In genomic region chr14:96345669-96346068, GRCh38 we compare ENCODE assay signal across 18 cellular contexts. TPM values are rescaled to one million over a fixed set of nuclear protein-coding genes. Genes with fewer than 3 reads are reported as not detected.
DNase-seq lines count a peak whose midpoint lies in the region; ATAC-seq, FAIRE-seq and TF ChIP-seq lines count a peak whose summit lies in the region.
"Had no signal": no experiment of that assay in that cellular context is flagged by ENCODE, and none has a peak within 500 bp of the region (broad histone marks: within the 10 kb centered on the region; RNA-seq: fewer than 3 reads in every experiment).

No MANE protein-coding gene starts in this region.

- no peak overlapping the region for H3K4me2 ChIP-seq in HepG2 (ENCODE audit: low read depth, low read length)
- no peak overlapping the region for H3K4me2 ChIP-seq in K562 (ENCODE audit: insufficient read depth, low read length)
- H3K4me2 ChIP-seq: A549; BLaER1 treated with 17β-estradiol and CSF1 and Interleukin-3, amounts not matched to agents 10 nM and 100 nM had no signal

- 95% methylated on average over 2 of the region's 2 CpGs for WGBS in HepG2 (ENCODE audit: low lambda C conversion rate)
- WGBS in right lobe of liver (ENCODE audit: insufficient coverage, low coverage, low lambda C conversion rate, missing lambda C conversion rate): 72% methylated on average over 2 of the region's 2 CpGs
- WGBS in K562 (ENCODE audit: insufficient coverage, low coverage, missing lambda C conversion rate): 76% methylated on average over 2 of the region's 2 CpGs

- H3K9me1 ChIP-seq in K562 (ENCODE audit: control insufficient read depth, insufficient read depth, low read length): no peaks in the 10 kb centered on the region

- H3K4me1 ChIP-seq in HepG2 (ENCODE audit: insufficient read depth, low read length) (no peaks in the 10 kb centered on the region), right lobe of liver (no peaks in the 10 kb centered on the region), K562 (replicated peaks in 1 of 2; ENCODE audit: control insufficient read depth in 2 of 2, insufficient read depth in 2 of 2, low read length in 2 of 2) (peaks cover 4 to 8% of the 10 kb centered on the region in 2 experiments; a peak in 3 of 5 replicates)
- H3K4me1 ChIP-seq: BLaER1 treated with 17β-estradiol and CSF1 and Interleukin-3, amounts not matched to agents 10 nM and 100 nM; Caco-2 had no signal

- ATAC-seq in HepG2 (no peak), right lobe of liver (no peak), K562 (no peak), HG03095 (IDR thresholded peaks at IDR 0.05; ENCODE audit: unreplicated experiment) (no peak)
- ATAC-seq: A549; CD8-positive, alpha-beta T cell had no signal

- H3K27me3 ChIP-seq in HepG2 (ENCODE audit: control insufficient read depth in 1 of 2, insufficient read depth in 2 of 2, low read length in 2 of 2): no peaks in the 10 kb centered on the region
- H3K27me3 ChIP-seq in right lobe of liver: no peaks in the 10 kb centered on the region
- H3K27me3 ChIP-seq in K562 (ENCODE audit: control insufficient read depth in 2 of 2, insufficient read depth in 2 of 2, low read length in 2 of 2): no peaks in the 10 kb centered on the region
- H3K27me3 ChIP-seq: BLaER1 treated with 17β-estradiol and CSF1 and Interleukin-3, amounts not matched to agents 10 nM and 100 nM had no signal

- BruUV-seq in HepG2 (replicated peaks; lab: Mats Ljungman, UMichigan) (no TSS peak), K562 (replicated peaks; lab: Mats Ljungman, UMichigan) (no TSS peak)

- DNase-seq in HepG2 (ENCODE audit: low spot score) (no peak), right lobe of liver (no peak), K562 (ENCODE audit: extremely low read depth in 1 of 4, low spot score in 3 of 4) (no peak)
- DNase-seq: AML-193; Caco-2; Calu3; CD4-positive, alpha-beta T cell; CD8-positive, alpha-beta T cell; DMS79 treated with DMSO at 0.1 percent for 48 hours; GF-D8 had no signal

- no peak for FAIRE-seq in HepG2 (lab: Jason Lieb, UNC)
- no peak for FAIRE-seq in K562 (lab: Jason Lieb, UNC)
- FAIRE-seq: A549, D721Med, GM12892, GM18507 had no signal

- TF ChIP-seq EP300 in HepG2 (IDR thresholded peaks at IDR 0.05; ENCODE audit: low read depth in 2 of 2, low read length in 2 of 2) (no peak), HepG2 (CRISPR knock-in tag; IDR thresholded peaks at IDR 0.05; ENCODE audit: borderline replicate concordance) (no peak), K562 (IDR thresholded peaks at IDR 0.05; ENCODE audit: low read length) (no peak)

- H3K36me3 ChIP-seq in HepG2 (replicated peaks in 1 of 2; ENCODE audit: control insufficient read depth in 1 of 2, insufficient read depth in 2 of 2, low read length in 2 of 2) (0 out of 5 replicates have a peak, but pooled peaks cover 0 to 5% of the 10 kb centered on the region in 2 experiments), right lobe of liver (peaks cover 0 to 2% (median 0%) of the 10 kb centered on the region in 4 donors), K562 (ENCODE audit: control insufficient read depth, insufficient read depth, low read length) (no peaks in the 10 kb centered on the region; the same call in 2 of the 3 replicates)

- POLR2A ChIA-PET in HepG2 (lab: Yijun Ruan, JAX) (no interaction called here), K562 (lab: Yijun Ruan, JAX) (no interaction called here)

- no peak overlapping the region for H3K27ac ChIP-seq in HepG2 (ENCODE audit: extremely low read length, insufficient read depth, low read length)
- H3K27ac ChIP-seq in right lobe of liver: no peak overlapping the region
- no peak overlapping the region for H3K27ac ChIP-seq in K562 (ENCODE audit: extremely low read depth, low read depth, low read length)
- H3K27ac ChIP-seq: 22Rv1; A549; BLaER1 treated with 17β-estradiol and CSF1 and Interleukin-3, amounts not matched to agents 10 nM and 100 nM; C4-2B had no signal

- H3K9me3 ChIP-seq in HepG2 (ENCODE audit: low read length) (no peaks in the 10 kb centered on the region), right lobe of liver (no peaks in the 10 kb centered on the region), K562 (replicated peaks; ENCODE audit: control insufficient read depth, insufficient read depth, low read depth, low read length) (no peaks in the 10 kb centered on the region)
- H3K9me3 ChIP-seq: A549, Caco-2 had no signal

- TF ChIP-seq CTCF in HepG2 (CRISPR knock-in tag; IDR thresholded peaks at IDR 0.05): no peak
- no peak for TF ChIP-seq CTCF in right lobe of liver (IDR thresholded peaks at IDR 0.05)
- TF ChIP-seq CTCF in K562 (IDR thresholded peaks at IDR 0.05 in 2 of 3, conservative IDR thresholded peaks at IDR 0.05 in 1 of 3; ENCODE audit: insufficient read depth in 2 of 3, low read depth in 1 of 3, low read length in 3 of 3): no peak

- intact Hi-C loops in HepG2 (cut with micrococcal nuclease; ENCODE audit: unreplicated experiment) (no loop called here), right lobe of liver (cut with DNase I) (no loop called here), K562 (cut with micrococcal nuclease) (no loop called here)

- H4K20me1 ChIP-seq in HepG2 (ENCODE audit: insufficient read depth, low read length): no peaks in the 10 kb centered on the region
- H4K20me1 ChIP-seq in K562 (replicated peaks; ENCODE audit: control insufficient read depth, insufficient read depth, low read length): no peaks in the 10 kb centered on the region

- in situ Hi-C loops in HepG2 (cut with HindIII; ENCODE audit: extremely low pct_ligation_motif_present, low pct_unique_long_range_greater_than_20kb): no loop called here
- in situ Hi-C loops in K562 (cut with MboI): no loop called here

- TF ChIP-seq POLR2A in HepG2 (IDR thresholded peaks at IDR 0.05; ENCODE audit: insufficient read depth in 1 of 2, low read depth in 2 of 2, low read length in 2 of 2) (no peak), right lobe of liver (IDR thresholded peaks at IDR 0.05) (no peak), K562 (conservative IDR thresholded peaks at IDR 0.05) (no peak)

- CTCF ChIA-PET in HepG2 (lab: Yijun Ruan, JAX; ENCODE audit: low intra/inter-chr PET ratio, low total read pairs): no interaction called here
- CTCF ChIA-PET in K562 (lab: Yijun Ruan, JAX; ENCODE audit: low intra/inter-chr PET ratio): no interaction called here

- no peak overlapping the region for H3K9ac ChIP-seq in HepG2 (ENCODE audit: insufficient read depth, low read depth, low read length)
- H3K9ac ChIP-seq in K562 (ENCODE audit: insufficient read depth in 1 of 2, low read depth in 2 of 2, low read length in 2 of 2): no peak overlapping the region
- H3K9ac ChIP-seq: BLaER1 treated with 17β-estradiol and CSF1 and Interleukin-3, amounts not matched to agents 10 nM and 100 nM had no signal

- H3K79me2 ChIP-seq in HepG2 (ENCODE audit: insufficient read depth, low read length) (no peaks in the 10 kb centered on the region), K562 (ENCODE audit: control insufficient read depth, insufficient read depth, low read length) (peaks cover 14% of the 10 kb centered on the region; the same call in 2 of the 3 replicates)

- no peak for TF ChIP-seq RAD21 in HepG2 (CRISPR knock-in tag; IDR thresholded peaks at IDR 0.05)
- TF ChIP-seq RAD21 in K562 (CRISPR knock-in tag; conservative IDR thresholded peaks at IDR 0.05 in 1 of 2, IDR thresholded peaks at IDR 0.05 in 1 of 2): no peak

- H2AFZ ChIP-seq in HepG2 (ENCODE audit: low read length) (no peak overlapping the region), K562 (ENCODE audit: low read depth, low read length) (no peak overlapping the region)

- no peak overlapping the region for H3K4me3 ChIP-seq in HepG2 (replicated peaks in 1 of 3; ENCODE audit: insufficient read depth in 1 of 3, low read depth in 2 of 3, low read length in 3 of 3)
- no peak overlapping the region for H3K4me3 ChIP-seq in right lobe of liver
- no peak overlapping the region for H3K4me3 ChIP-seq in K562
- H3K4me3 ChIP-seq: A549; BLaER1 treated with 17β-estradiol and CSF1 and Interleukin-3, amounts not matched to agents 10 nM and 100 nM had no signal

RNA-seq across cellular contexts. Expression of gene ATG2B, which starts 17.5 kb away (rescaled TPM):
- 7.5 and 11.3 TPM in 2 replicates for total RNA-seq in HepG2 (2016; rRNA removed; fragmentation: Illumina TruSeq; extraction: Trizol)
- total RNA-seq in HepG2 (2016; cell fraction: cytosol; rRNA removed; fragmentation: Illumina TruSeq; extraction: Trizol; ENCODE audit: low read depth): 1.4 and 1.7 TPM in 2 replicates
- total RNA-seq in HepG2 (2016; cell fraction: insoluble cytoplasmic fraction; rRNA removed; fragmentation: Illumina TruSeq; extraction: Trizol): 7.7 and 10.8 TPM in 2 replicates
- 1.6 and 1.8 TPM in 2 replicates for total RNA-seq in HepG2 (2016; cell fraction: membrane; rRNA removed; fragmentation: Illumina TruSeq; extraction: Trizol)
- 11.1 and 15.1 TPM in 2 replicates for total RNA-seq in HepG2 (2016; cell fraction: nucleus; rRNA removed; fragmentation: Illumina TruSeq; extraction: Trizol)
- 7.2 and 7.4 TPM in 2 replicates for polyA plus RNA-seq in HepG2 (2011; rRNA removed)
- 3.2 and 4.5 TPM in 2 replicates for polyA plus RNA-seq in HepG2 (2011; cell fraction: cytosol; rRNA removed)
- polyA plus RNA-seq in HepG2 (2011; cell fraction: nucleus; rRNA removed): 17.3 and 18.9 TPM in 2 replicates
- polyA plus RNA-seq in HepG2 (2012): 6.2 and 7.8 TPM in 2 replicates
- polyA plus RNA-seq in HepG2 (2016; cell fraction: cytosol; fragmentation: Illumina TruSeq; extraction: Trizol; ENCODE audit: low read depth): 0.18 and 0.27 TPM in 2 replicates
- 4.4 and 4.9 TPM in 2 replicates for polyA plus RNA-seq in HepG2 (2016; cell fraction: insoluble cytoplasmic fraction; fragmentation: Illumina TruSeq; extraction: Trizol; ENCODE audit: low read depth)
- 0.26 and 0.31 TPM in 2 replicates for polyA plus RNA-seq in HepG2 (2016; cell fraction: membrane; fragmentation: Illumina TruSeq; extraction: Trizol; ENCODE audit: low read depth)
- polyA plus RNA-seq in HepG2 (2016; cell fraction: nucleus; fragmentation: Illumina TruSeq; extraction: Trizol; ENCODE audit: insufficient read depth, low read depth): 12.3 and 14.0 TPM in 2 replicates
- polyA minus RNA-seq in HepG2 (2011; rRNA and poly(A)+ RNA removed; ENCODE audit: low replicate concordance): 8.9 and 18.6 TPM in 2 replicates
- polyA minus RNA-seq in HepG2 (2011; cell fraction: cytosol; rRNA and poly(A)+ RNA removed): 5.2 and 12.1 TPM in 2 replicates
- 60.4 and 61.2 TPM in 2 replicates for polyA minus RNA-seq in HepG2 (2011; cell fraction: nucleus; rRNA and poly(A)+ RNA removed)
- 10 to 100 TPM; 13.9 to 24.4 (median 16.3) TPM for total RNA-seq in right lobe of liver
- total RNA-seq in K562 (2011; cell fraction: chromatin; rRNA removed; ENCODE audit: low replicate concordance): 24.6 and 83.9 TPM in 2 replicates
- 8.7 and 20.5 TPM in 2 replicates for total RNA-seq in K562 (2011; cell fraction: nucleolus; rRNA removed)
- 27.6 and 27.7 TPM in 2 replicates for total RNA-seq in K562 (2011; cell fraction: nucleoplasm; rRNA removed)
- total RNA-seq in K562 (2014; rRNA removed): 7.1 and 10.4 TPM in 2 replicates
- total RNA-seq in K562 (2014; rRNA removed; fragmentation: Illumina TruSeq; extraction: Trizol): 12.3 and 13.9 TPM in 2 replicates
- 7.5 and 8.7 TPM in 2 replicates for total RNA-seq in K562 (2015; rRNA removed; fragmentation: Illumina TruSeq; extraction: Trizol)
- total RNA-seq in K562 (2021): 9.8 and 12.9 TPM in 2 replicates
- 7.0 and 7.9 TPM in 2 replicates for polyA plus RNA-seq in K562 (2011; rRNA removed)
- 2.8 and 3.8 TPM in 2 replicates for polyA plus RNA-seq in K562 (2011; cell fraction: cytosol; rRNA removed)
- polyA plus RNA-seq in K562 (2011; cell fraction: nucleus; rRNA removed): 21.3 and 27.5 TPM in 2 replicates
- 4.6 and 7.2 TPM in 2 replicates for polyA plus RNA-seq in K562 (2012)
- polyA plus RNA-seq in K562 (2014; fragmentation: Illumina TruSeq; extraction: Trizol): 9.8 and 11.3 TPM in 2 replicates
- polyA plus RNA-seq in K562 (2014; fragmentation: Nextera tagmentation; extraction: Ambion mirVana): 1 to 10 TPM in 1 of 2 experiments, under 1 TPM in 1; 0.83 to 1.6 TPM
- polyA plus RNA-seq in K562 (2014; rRNA removed): 8.0 and 9.4 TPM in 2 replicates
- polyA minus RNA-seq in K562 (2011; rRNA and poly(A)+ RNA removed): 14.3 and 14.5 TPM in 2 replicates
- polyA minus RNA-seq in K562 (2011; cell fraction: cytosol; rRNA and poly(A)+ RNA removed): 4.3 and 9.4 TPM in 2 replicates
- 18.6 and 29.8 TPM in 2 replicates for polyA minus RNA-seq in K562 (2011; cell fraction: nucleus; rRNA and poly(A)+ RNA removed)

RNA-seq across cellular contexts. Expression of gene GSKIP, which starts 17.7 kb away (rescaled TPM):
- 27.3 and 52.3 TPM in 2 replicates for total RNA-seq in HepG2 (2016; rRNA removed; fragmentation: Illumina TruSeq; extraction: Trizol)
- 3.7 and 3.9 TPM in 2 replicates for total RNA-seq in HepG2 (2016; cell fraction: cytosol; rRNA removed; fragmentation: Illumina TruSeq; extraction: Trizol; ENCODE audit: low read depth)
- 28.0 and 52.9 TPM in 2 replicates for total RNA-seq in HepG2 (2016; cell fraction: insoluble cytoplasmic fraction; rRNA removed; fragmentation: Illumina TruSeq; extraction: Trizol)
- 10.2 and 11.8 TPM in 2 replicates for total RNA-seq in HepG2 (2016; cell fraction: membrane; rRNA removed; fragmentation: Illumina TruSeq; extraction: Trizol)
- 10.8 and 11.2 TPM in 2 replicates for total RNA-seq in HepG2 (2016; cell fraction: nucleus; rRNA removed; fragmentation: Illumina TruSeq; extraction: Trizol)
- polyA plus RNA-seq in HepG2 (2011; rRNA removed): 9.6 and 12.5 TPM in 2 replicates
- 4.6 and 9.0 TPM in 2 replicates for polyA plus RNA-seq in HepG2 (2011; cell fraction: cytosol; rRNA removed)
- polyA plus RNA-seq in HepG2 (2011; cell fraction: nucleus; rRNA removed): 2.5 and 3.9 TPM in 2 replicates
- polyA plus RNA-seq in HepG2 (2012): 13.2 and 17.7 TPM in 2 replicates
- polyA plus RNA-seq in HepG2 (2016; cell fraction: cytosol; fragmentation: Illumina TruSeq; extraction: Trizol; ENCODE audit: low read depth): 2.5 and 2.7 TPM in 2 replicates
- polyA plus RNA-seq in HepG2 (2016; cell fraction: insoluble cytoplasmic fraction; fragmentation: Illumina TruSeq; extraction: Trizol; ENCODE audit: low read depth): 30.5 and 35.4 TPM in 2 replicates
- 6.1 and 6.2 TPM in 2 replicates for polyA plus RNA-seq in HepG2 (2016; cell fraction: membrane; fragmentation: Illumina TruSeq; extraction: Trizol; ENCODE audit: low read depth)
- 11.0 and 12.3 TPM in 2 replicates for polyA plus RNA-seq in HepG2 (2016; cell fraction: nucleus; fragmentation: Illumina TruSeq; extraction: Trizol; ENCODE audit: insufficient read depth, low read depth)
- 4.3 and 5.5 TPM in 2 replicates for polyA minus RNA-seq in HepG2 (2011; rRNA and poly(A)+ RNA removed; ENCODE audit: low replicate concordance)
- polyA minus RNA-seq in HepG2 (2011; cell fraction: cytosol; rRNA and poly(A)+ RNA removed): 6.6 and 7.2 TPM in 2 replicates
- polyA minus RNA-seq in HepG2 (2011; cell fraction: nucleus; rRNA and poly(A)+ RNA removed): 4.8 and 11.6 TPM in 2 replicates
- 10 to 100 TPM in 5 of 6 experiments, 1 to 10 TPM in 1; 7.4 to 25.2 (median 15.5) TPM for total RNA-seq in right lobe of liver
- 5.7 and 14.8 TPM in 2 replicates for total RNA-seq in K562 (2011; cell fraction: chromatin; rRNA removed; ENCODE audit: low replicate concordance)
- 4.0 and 5.0 TPM in 2 replicates for total RNA-seq in K562 (2011; cell fraction: nucleolus; rRNA removed)
- 6.6 and 8.5 TPM in 2 replicates for total RNA-seq in K562 (2011; cell fraction: nucleoplasm; rRNA removed)
- total RNA-seq in K562 (2014; rRNA removed): 12.9 and 14.1 TPM in 2 replicates
- 33.2 and 39.0 TPM in 2 replicates for total RNA-seq in K562 (2014; rRNA removed; fragmentation: Illumina TruSeq; extraction: Trizol)
- total RNA-seq in K562 (2015; rRNA removed; fragmentation: Illumina TruSeq; extraction: Trizol): 21.3 and 22.2 TPM in 2 replicates
- 18.4 and 21.3 TPM in 2 replicates for total RNA-seq in K562 (2021)
- polyA plus RNA-seq in K562 (2011; rRNA removed): 15.6 and 22.2 TPM in 2 replicates
- 6.4 and 11.8 TPM in 2 replicates for polyA plus RNA-seq in K562 (2011; cell fraction: cytosol; rRNA removed)
- 3.9 and 6.5 TPM in 2 replicates for polyA plus RNA-seq in K562 (2011; cell fraction: nucleus; rRNA removed)
- 24.7 and 24.9 TPM in 2 replicates for polyA plus RNA-seq in K562 (2012)
- 28.5 and 33.5 TPM in 2 replicates for polyA plus RNA-seq in K562 (2014; fragmentation: Illumina TruSeq; extraction: Trizol)
- 10 to 100 TPM; 47.6 to 58.9 TPM for polyA plus RNA-seq in K562 (2014; fragmentation: Nextera tagmentation; extraction: Ambion mirVana)
- polyA plus RNA-seq in K562 (2014; rRNA removed): 14.5 and 14.6 TPM in 2 replicates
- polyA minus RNA-seq in K562 (2011; rRNA and poly(A)+ RNA removed): 29.7 and 32.3 TPM in 2 replicates
- 8.5 and 12.4 TPM in 2 replicates for polyA minus RNA-seq in K562 (2011; cell fraction: cytosol; rRNA and poly(A)+ RNA removed)
- 2.2 and 5.6 TPM in 2 replicates for polyA minus RNA-seq in K562 (2011; cell fraction: nucleus; rRNA and poly(A)+ RNA removed)

RNA-seq across cellular contexts. Expression of gene AK7, which starts 46.3 kb away (rescaled TPM):
- 0.48 and 0.93 TPM in 2 replicates for total RNA-seq in HepG2 (2016; rRNA removed; fragmentation: Illumina TruSeq; extraction: Trizol)
- total RNA-seq in HepG2 (2016; cell fraction: cytosol; rRNA removed; fragmentation: Illumina TruSeq; extraction: Trizol; ENCODE audit: low read depth): 0.26 TPM in 1 of 2 replicates, not detected in the other
- 0.56 and 0.77 TPM in 2 replicates for total RNA-seq in HepG2 (2016; cell fraction: insoluble cytoplasmic fraction; rRNA removed; fragmentation: Illumina TruSeq; extraction: Trizol)
- total RNA-seq in HepG2 (2016; cell fraction: membrane; rRNA removed; fragmentation: Illumina TruSeq; extraction: Trizol): 0.28 and 0.31 TPM in 2 replicates
- total RNA-seq in HepG2 (2016; cell fraction: nucleus; rRNA removed; fragmentation: Illumina TruSeq; extraction: Trizol): 0.28 and 0.56 TPM in 2 replicates
- polyA plus RNA-seq in HepG2 (2011; rRNA removed): 0.45 and 0.46 TPM in 2 replicates
- 0.28 and 0.43 TPM in 2 replicates for polyA plus RNA-seq in HepG2 (2011; cell fraction: cytosol; rRNA removed)
- polyA plus RNA-seq in HepG2 (2011; cell fraction: nucleus; rRNA removed): 0.23 and 0.26 TPM in 2 replicates
- 0.45 and 0.97 TPM in 2 replicates for polyA plus RNA-seq in HepG2 (2012)
- polyA plus RNA-seq in HepG2 (2016; cell fraction: cytosol; fragmentation: Illumina TruSeq; extraction: Trizol; ENCODE audit: low read depth): 0.09 and 0.18 TPM in 2 replicates
- polyA plus RNA-seq in HepG2 (2016; cell fraction: insoluble cytoplasmic fraction; fragmentation: Illumina TruSeq; extraction: Trizol; ENCODE audit: low read depth): 0.78 and 1.4 TPM in 2 replicates
- 0.22 and 0.45 TPM in 2 replicates for polyA plus RNA-seq in HepG2 (2016; cell fraction: membrane; fragmentation: Illumina TruSeq; extraction: Trizol; ENCODE audit: low read depth)
- polyA plus RNA-seq in HepG2 (2016; cell fraction: nucleus; fragmentation: Illumina TruSeq; extraction: Trizol; ENCODE audit: insufficient read depth, low read depth): 0.39 TPM in 1 of 2 replicates, not detected in the other
- 1.9 and 2.0 TPM in 2 replicates for polyA minus RNA-seq in HepG2 (2011; rRNA and poly(A)+ RNA removed; ENCODE audit: low replicate concordance)
- polyA minus RNA-seq in HepG2 (2011; cell fraction: cytosol; rRNA and poly(A)+ RNA removed): 0.44 TPM in 1 of 2 replicates, not detected in the other
- polyA minus RNA-seq in HepG2 (2011; cell fraction: nucleus; rRNA and poly(A)+ RNA removed): 0.25 and 0.64 TPM in 2 replicates
- total RNA-seq in right lobe of liver: 1 to 10 TPM in 2 of 6 experiments, under 1 TPM in 4; 0.31 to 1.9 (median 0.85) TPM
- total RNA-seq in K562 (2011; cell fraction: chromatin; rRNA removed; ENCODE audit: low replicate concordance): 4.5 and 4.7 TPM in 2 replicates
- 2.7 and 2.9 TPM in 2 replicates for total RNA-seq in K562 (2011; cell fraction: nucleolus; rRNA removed)
- 3.7 and 4.7 TPM in 2 replicates for total RNA-seq in K562 (2011; cell fraction: nucleoplasm; rRNA removed)
- total RNA-seq in K562 (2014; rRNA removed): 0.18 and 0.86 TPM in 2 replicates
- total RNA-seq in K562 (2014; rRNA removed; fragmentation: Illumina TruSeq; extraction: Trizol): 1.4 and 1.6 TPM in 2 replicates
- total RNA-seq in K562 (2015; rRNA removed; fragmentation: Illumina TruSeq; extraction: Trizol): 0.43 and 0.53 TPM in 2 replicates
- 0.98 TPM in 2 replicates for total RNA-seq in K562 (2021)
- 0.62 and 1.3 TPM in 2 replicates for polyA plus RNA-seq in K562 (2011; rRNA removed)
- polyA plus RNA-seq in K562 (2011; cell fraction: cytosol; rRNA removed): 0.58 and 0.69 TPM in 2 replicates
- 0.55 and 1.2 TPM in 2 replicates for polyA plus RNA-seq in K562 (2011; cell fraction: nucleus; rRNA removed)
- 0.98 and 1.3 TPM in 2 replicates for polyA plus RNA-seq in K562 (2012)
- 0.89 and 1.0 TPM in 2 replicates for polyA plus RNA-seq in K562 (2014; fragmentation: Illumina TruSeq; extraction: Trizol)
- polyA plus RNA-seq in K562 (2014; fragmentation: Nextera tagmentation; extraction: Ambion mirVana): 1 to 10 TPM in 1 of 2 experiments, under 1 TPM in 1; 0.94 to 1.1 TPM
- polyA plus RNA-seq in K562 (2014; rRNA removed): 0.81 and 1.1 TPM in 2 replicates
- polyA minus RNA-seq in K562 (2011; rRNA and poly(A)+ RNA removed): 0.81 and 2.1 TPM in 2 replicates
- not detected in 2 replicates for polyA minus RNA-seq in K562 (2011; cell fraction: cytosol; rRNA and poly(A)+ RNA removed)
- polyA minus RNA-seq in K562 (2011; cell fraction: nucleus; rRNA and poly(A)+ RNA removed): 0.94 and 1.8 TPM in 2 replicates
- total RNA-seq: CD4-positive, alpha-beta T cell; CD8-positive, alpha-beta T cell had no signal
